In the genomic region with DNA sequence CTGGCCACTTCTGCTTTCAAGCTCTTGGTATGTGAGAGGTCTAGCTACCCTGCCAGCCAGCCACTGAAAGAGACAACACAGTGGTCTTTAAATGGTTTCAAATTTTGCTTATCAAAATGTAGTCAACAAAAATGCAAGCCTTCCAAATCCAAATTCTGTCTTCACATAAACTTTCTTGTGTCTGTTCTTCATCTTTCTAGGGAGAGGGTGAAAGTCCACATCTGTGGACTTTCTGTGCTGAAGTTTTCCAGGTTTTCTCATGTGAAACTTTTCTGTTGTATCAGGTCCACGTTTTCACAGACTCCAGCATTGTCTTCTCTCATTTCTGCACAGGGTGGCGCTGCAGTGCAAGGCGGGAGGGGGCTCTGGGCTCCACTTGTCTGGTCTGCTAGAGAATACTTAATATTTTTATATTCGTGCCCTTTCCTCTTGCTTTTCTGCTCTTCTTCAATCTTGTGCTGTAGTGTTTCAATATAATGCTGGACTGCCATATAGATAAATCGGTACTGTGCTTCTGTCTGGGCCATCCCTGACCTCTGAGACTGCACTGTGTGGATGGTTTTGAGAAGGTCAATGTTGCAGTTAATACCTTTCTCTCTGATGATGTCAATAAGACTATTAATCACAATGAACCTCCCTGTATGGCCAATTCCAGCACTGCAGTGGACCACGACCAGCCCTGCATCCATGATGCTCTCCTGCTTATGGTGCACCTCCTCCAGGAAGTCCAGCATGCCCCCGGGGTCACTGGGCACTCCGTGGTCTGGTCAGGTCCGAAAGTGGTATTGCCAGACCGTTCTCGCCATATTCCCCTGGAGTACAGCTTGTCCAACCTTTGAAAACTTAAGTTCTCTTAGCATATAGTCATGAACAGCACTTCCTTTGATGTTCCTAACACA, we compare ENCODE assay signal across 2 cellular contexts.
TF ChIP-seq lines count a peak whose summit lies in the region.

No MANE protein-coding gene starts in this region.

TF ChIP-seq in GM23338, 12 proteins besides CTCF, POLR2A, EP300 and RAD21 (continues in another document):
- TF ChIP-seq EZH2 (IDR thresholded peaks at IDR 0.05; ENCODE audit: low read depth, unreplicated experiment), result no peak
- no peak for TF ChIP-seq ZNF331 (CRISPR knock-in tag; IDR thresholded peaks at IDR 0.05; ENCODE audit: low read depth)
- TF ChIP-seq, protein P1, sequence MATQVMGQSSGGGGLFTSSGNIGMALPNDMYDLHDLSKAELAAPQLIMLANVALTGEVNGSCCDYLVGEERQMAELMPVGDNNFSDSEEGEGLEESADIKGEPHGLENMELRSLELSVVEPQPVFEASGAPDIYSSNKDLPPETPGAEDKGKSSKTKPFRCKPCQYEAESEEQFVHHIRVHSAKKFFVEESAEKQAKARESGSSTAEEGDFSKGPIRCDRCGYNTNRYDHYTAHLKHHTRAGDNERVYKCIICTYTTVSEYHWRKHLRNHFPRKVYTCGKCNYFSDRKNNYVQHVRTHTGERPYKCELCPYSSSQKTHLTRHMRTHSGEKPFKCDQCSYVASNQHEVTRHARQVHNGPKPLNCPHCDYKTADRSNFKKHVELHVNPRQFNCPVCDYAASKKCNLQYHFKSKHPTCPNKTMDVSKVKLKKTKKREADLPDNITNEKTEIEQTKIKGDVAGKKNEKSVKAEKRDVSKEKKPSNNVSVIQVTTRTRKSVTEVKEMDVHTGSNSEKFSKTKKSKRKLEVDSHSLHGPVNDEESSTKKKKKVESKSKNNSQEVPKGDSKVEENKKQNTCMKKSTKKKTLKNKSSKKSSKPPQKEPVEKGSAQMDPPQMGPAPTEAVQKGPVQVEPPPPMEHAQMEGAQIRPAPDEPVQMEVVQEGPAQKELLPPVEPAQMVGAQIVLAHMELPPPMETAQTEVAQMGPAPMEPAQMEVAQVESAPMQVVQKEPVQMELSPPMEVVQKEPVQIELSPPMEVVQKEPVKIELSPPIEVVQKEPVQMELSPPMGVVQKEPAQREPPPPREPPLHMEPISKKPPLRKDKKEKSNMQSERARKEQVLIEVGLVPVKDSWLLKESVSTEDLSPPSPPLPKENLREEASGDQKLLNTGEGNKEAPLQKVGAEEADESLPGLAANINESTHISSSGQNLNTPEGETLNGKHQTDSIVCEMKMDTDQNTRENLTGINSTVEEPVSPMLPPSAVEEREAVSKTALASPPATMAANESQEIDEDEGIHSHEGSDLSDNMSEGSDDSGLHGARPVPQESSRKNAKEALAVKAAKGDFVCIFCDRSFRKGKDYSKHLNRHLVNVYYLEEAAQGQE (IDR thresholded peaks at IDR 0.05; ENCODE audit: unreplicated experiment), result no peak
- TF ChIP-seq, protein P2, sequence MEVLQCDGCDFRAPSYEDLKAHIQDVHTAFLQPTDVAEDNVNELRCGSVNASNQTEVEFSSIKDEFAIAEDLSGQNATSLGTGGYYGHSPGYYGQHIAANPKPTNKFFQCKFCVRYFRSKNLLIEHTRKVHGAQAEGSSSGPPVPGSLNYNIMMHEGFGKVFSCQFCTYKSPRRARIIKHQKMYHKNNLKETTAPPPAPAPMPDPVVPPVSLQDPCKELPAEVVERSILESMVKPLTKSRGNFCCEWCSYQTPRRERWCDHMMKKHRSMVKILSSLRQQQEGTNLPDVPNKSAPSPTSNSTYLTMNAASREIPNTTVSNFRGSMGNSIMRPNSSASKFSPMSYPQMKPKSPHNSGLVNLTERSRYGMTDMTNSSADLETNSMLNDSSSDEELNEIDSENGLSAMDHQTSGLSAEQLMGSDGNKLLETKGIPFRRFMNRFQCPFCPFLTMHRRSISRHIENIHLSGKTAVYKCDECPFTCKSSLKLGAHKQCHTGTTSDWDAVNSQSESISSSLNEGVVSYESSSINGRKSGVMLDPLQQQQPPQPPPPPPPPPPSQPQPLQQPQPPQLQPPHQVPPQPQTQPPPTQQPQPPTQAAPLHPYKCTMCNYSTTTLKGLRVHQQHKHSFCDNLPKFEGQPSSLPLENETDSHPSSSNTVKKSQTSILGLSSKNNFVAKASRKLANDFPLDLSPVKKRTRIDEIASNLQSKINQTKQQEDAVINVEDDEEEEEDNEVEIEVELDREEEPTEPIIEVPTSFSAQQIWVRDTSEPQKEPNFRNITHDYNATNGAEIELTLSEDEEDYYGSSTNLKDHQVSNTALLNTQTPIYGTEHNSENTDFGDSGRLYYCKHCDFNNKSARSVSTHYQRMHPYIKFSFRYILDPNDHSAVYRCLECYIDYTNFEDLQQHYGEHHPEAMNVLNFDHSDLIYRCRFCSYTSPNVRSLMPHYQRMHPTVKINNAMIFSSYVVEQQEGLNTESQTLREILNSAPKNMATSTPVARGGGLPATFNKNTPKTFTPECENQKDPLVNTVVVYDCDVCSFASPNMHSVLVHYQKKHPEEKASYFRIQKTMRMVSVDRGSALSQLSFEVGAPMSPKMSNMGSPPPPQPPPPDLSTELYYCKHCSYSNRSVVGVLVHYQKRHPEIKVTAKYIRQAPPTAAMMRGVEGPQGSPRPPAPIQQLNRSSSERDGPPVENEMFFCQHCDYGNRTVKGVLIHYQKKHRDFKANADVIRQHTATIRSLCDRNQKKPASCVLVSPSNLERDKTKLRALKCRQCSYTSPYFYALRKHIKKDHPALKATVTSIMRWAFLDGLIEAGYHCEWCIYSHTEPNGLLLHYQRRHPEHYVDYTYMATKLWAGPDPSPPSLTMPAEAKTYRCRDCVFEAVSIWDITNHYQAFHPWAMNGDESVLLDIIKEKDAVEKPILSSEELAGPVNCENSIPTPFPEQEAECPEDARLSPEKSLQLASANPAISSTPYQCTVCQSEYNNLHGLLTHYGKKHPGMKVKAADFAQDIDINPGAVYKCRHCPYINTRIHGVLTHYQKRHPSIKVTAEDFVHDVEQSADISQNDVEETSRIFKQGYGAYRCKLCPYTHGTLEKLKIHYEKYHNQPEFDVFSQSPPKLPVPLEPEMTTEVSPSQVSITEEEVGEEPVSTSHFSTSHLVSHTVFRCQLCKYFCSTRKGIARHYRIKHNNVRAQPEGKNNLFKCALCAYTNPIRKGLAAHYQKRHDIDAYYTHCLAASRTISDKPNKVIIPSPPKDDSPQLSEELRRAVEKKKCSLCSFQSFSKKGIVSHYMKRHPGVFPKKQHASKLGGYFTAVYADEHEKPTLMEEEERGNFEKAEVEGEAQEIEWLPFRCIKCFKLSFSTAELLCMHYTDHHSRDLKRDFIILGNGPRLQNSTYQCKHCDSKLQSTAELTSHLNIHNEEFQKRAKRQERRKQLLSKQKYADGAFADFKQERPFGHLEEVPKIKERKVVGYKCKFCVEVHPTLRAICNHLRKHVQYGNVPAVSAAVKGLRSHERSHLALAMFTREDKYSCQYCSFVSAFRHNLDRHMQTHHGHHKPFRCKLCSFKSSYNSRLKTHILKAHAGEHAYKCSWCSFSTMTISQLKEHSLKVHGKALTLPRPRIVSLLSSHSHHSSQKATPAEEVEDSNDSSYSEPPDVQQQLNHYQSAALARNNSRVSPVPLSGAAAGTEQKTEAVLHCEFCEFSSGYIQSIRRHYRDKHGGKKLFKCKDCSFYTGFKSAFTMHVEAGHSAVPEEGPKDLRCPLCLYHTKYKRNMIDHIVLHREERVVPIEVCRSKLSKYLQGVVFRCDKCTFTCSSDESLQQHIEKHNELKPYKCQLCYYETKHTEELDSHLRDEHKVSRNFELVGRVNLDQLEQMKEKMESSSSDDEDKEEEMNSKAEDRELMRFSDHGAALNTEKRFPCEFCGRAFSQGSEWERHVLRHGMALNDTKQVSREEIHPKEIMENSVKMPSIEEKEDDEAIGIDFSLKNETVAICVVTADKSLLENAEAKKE (CRISPR knock-in tag; IDR thresholded peaks at IDR 0.05), result no peak
- no peak for TF ChIP-seq POLR2AphosphoS5 (IDR thresholded peaks at IDR 0.05; ENCODE audit: low read depth)
- TF ChIP-seq, protein P3, sequence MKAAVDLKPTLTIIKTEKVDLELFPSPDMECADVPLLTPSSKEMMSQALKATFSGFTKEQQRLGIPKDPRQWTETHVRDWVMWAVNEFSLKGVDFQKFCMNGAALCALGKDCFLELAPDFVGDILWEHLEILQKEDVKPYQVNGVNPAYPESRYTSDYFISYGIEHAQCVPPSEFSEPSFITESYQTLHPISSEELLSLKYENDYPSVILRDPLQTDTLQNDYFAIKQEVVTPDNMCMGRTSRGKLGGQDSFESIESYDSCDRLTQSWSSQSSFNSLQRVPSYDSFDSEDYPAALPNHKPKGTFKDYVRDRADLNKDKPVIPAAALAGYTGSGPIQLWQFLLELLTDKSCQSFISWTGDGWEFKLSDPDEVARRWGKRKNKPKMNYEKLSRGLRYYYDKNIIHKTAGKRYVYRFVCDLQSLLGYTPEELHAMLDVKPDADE (IDR thresholded peaks at IDR 0.05), result no peak

TF ChIP-seq in endothelial cell of umbilical vein, 7 proteins besides CTCF, POLR2A, EP300 and RAD21:
- TF ChIP-seq FOS (IDR thresholded peaks at IDR 0.05; ENCODE audit: borderline replicate concordance, insufficient read depth, low read length) (no peak), JUN (IDR thresholded peaks at IDR 0.05; ENCODE audit: borderline replicate concordance, insufficient read depth, insufficient read length, low read depth) (no peak), GATA2 (IDR thresholded peaks at IDR 0.05; ENCODE audit: insufficient read depth, insufficient read length, low read depth, low read length) (no peak), MYC (IDR thresholded peaks at IDR 0.05; ENCODE audit: low read depth, low read length) (no peak), POLR2AphosphoS5 (IDR thresholded peaks at IDR 0.05; ENCODE audit: insufficient read depth, low read depth, low read length) (no peak), EZH2 (IDR thresholded peaks at IDR 0.05; ENCODE audit: borderline replicate concordance, low read depth, low read length, severe bottlenecking) (no peak)
- TF ChIP-seq, protein P4, sequence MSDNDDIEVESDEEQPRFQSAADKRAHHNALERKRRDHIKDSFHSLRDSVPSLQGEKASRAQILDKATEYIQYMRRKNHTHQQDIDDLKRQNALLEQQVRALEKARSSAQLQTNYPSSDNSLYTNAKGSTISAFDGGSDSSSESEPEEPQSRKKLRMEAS (IDR thresholded peaks at IDR 0.05; ENCODE audit: insufficient read depth, insufficient read length), result no peak
